Comparison of ENCODE assay signal across 13 cellular contexts in genomic region chr2:134257516-134257915, GRCh38.
"Had no signal": no experiment of that assay in that cellular context is flagged by ENCODE, and none has a peak within 500 bp of the region (broad histone marks: within the 10 kb centered on the region; RNA-seq: fewer than 3 reads in every experiment).

No MANE protein-coding gene starts in this region.

- H3K36me3 ChIP-seq: tibial nerve had no signal

- H3K9me3 ChIP-seq: ascending aorta, tibial nerve had no signal

- FAIRE-seq: bronchial epithelial cell, endothelial cell of umbilical vein had no signal

- H3K4me3 ChIP-seq: ascending aorta, tibial nerve had no signal

- H3K27ac ChIP-seq: ascending aorta, foreskin keratinocyte had no signal

- H3K4me3 Mint-ChIP-seq: activated CD4-positive, alpha-beta memory T cell treated with anti-CD3 and anti-CD28 coated beads for 36 hours; nephron progenitor cell had no signal

- ATAC-seq: activated CD4-positive, CD25-positive, alpha-beta regulatory T cell treated with anti-CD3 and anti-CD28 coated beads, Interleukin-2, amount 50 U/mL, for 24 hours; activated naive CD8-positive, alpha-beta T cell treated with anti-CD3 and anti-CD28 coated beads, Interleukin-2, amount 50 U/mL, for 24 hours; foreskin keratinocyte; left cardiac atrium had no signal

- H3K27me3 Mint-ChIP-seq: activated CD4-positive, alpha-beta memory T cell treated with anti-CD3 and anti-CD28 coated beads for 36 hours; activated naive CD8-positive, alpha-beta T cell treated with anti-CD3 and anti-CD28 coated beads, Interleukin-2, amount 50 U/mL, for 24 hours had no signal

- H3K27ac Mint-ChIP-seq: activated CD4-positive, alpha-beta memory T cell treated with anti-CD3 and anti-CD28 coated beads for 36 hours; activated naive CD8-positive, alpha-beta T cell treated with anti-CD3 and anti-CD28 coated beads, Interleukin-2, amount 50 U/mL, for 24 hours; nephron progenitor cell; T-helper 2 cell treated with Interferon-gamma antibody and Interleukin-4, amounts not matched to agents 5 μg/mL and 100 μg/mL, for 36 hours had no signal

- H3K4me1 ChIP-seq: foreskin keratinocyte had no signal

- H3K9me3 Mint-ChIP-seq: activated CD4-positive, alpha-beta memory T cell treated with anti-CD3 and anti-CD28 coated beads for 36 hours; activated naive CD8-positive, alpha-beta T cell treated with anti-CD3 and anti-CD28 coated beads, Interleukin-2, amount 50 U/mL, for 24 hours; nephron progenitor cell; T-helper 2 cell treated with Interferon-gamma antibody and Interleukin-4, amounts not matched to agents 5 μg/mL and 100 μg/mL, for 36 hours had no signal

- DNase-seq: activated CD4-positive, alpha-beta memory T cell treated with anti-CD3 and anti-CD28 coated beads for 36 hours; activated naive CD8-positive, alpha-beta T cell treated with anti-CD3 and anti-CD28 coated beads, Interleukin-2, amount 50 U/mL, for 24 hours; activated T-cell treated with anti-CD3 and anti-CD28 coated beads, Interleukin-2, amount 50 U/mL, for 48 hours; foreskin keratinocyte; left cardiac atrium; nephron progenitor cell; stimulated activated CD4-positive, alpha-beta T cell treated with anti-CD3 and anti-CD28 coated beads, Interleukin-4, amount 100 ng/mL, for 24 hours had no signal

- H3K27me3 ChIP-seq: ascending aorta, foreskin keratinocyte, tibial nerve had no signal
